ENCODE assay signal across 1 cellular context in the genomic region with DNA sequence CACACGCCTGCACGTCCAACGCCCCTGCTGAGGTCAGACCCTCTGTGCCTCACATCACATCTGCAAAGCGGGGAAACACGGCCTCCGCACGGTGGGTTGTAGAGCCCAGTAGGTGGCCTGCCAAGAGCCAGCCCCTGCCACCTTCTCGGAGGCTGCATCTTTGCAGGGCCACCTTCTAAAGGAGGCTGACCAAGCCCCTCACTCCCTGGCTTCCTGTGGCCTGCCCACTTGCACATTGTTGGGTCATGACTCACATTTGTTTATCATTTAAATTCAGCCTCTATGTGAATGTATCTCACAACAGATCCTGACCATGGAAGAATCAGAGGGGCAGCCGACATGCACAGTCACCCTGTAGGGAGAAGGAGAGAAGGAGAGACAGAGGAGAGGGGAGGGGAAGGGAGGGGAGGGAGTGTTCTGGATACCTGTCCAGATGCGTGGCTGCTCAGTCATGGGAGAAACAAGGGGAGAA.
TF ChIP-seq lines count a peak whose summit lies in the region.

No MANE protein-coding gene starts in this region.

TF ChIP-seq in GM23338, 12 proteins besides CTCF, POLR2A, EP300 and RAD21 (continued from another document):
- TF ChIP-seq ETS1 (IDR thresholded peaks at IDR 0.05), result no peak
- TF ChIP-seq ZNF331 (CRISPR knock-in tag; IDR thresholded peaks at IDR 0.05; ENCODE audit: low read depth), result no peak
- TF ChIP-seq, protein P1, sequence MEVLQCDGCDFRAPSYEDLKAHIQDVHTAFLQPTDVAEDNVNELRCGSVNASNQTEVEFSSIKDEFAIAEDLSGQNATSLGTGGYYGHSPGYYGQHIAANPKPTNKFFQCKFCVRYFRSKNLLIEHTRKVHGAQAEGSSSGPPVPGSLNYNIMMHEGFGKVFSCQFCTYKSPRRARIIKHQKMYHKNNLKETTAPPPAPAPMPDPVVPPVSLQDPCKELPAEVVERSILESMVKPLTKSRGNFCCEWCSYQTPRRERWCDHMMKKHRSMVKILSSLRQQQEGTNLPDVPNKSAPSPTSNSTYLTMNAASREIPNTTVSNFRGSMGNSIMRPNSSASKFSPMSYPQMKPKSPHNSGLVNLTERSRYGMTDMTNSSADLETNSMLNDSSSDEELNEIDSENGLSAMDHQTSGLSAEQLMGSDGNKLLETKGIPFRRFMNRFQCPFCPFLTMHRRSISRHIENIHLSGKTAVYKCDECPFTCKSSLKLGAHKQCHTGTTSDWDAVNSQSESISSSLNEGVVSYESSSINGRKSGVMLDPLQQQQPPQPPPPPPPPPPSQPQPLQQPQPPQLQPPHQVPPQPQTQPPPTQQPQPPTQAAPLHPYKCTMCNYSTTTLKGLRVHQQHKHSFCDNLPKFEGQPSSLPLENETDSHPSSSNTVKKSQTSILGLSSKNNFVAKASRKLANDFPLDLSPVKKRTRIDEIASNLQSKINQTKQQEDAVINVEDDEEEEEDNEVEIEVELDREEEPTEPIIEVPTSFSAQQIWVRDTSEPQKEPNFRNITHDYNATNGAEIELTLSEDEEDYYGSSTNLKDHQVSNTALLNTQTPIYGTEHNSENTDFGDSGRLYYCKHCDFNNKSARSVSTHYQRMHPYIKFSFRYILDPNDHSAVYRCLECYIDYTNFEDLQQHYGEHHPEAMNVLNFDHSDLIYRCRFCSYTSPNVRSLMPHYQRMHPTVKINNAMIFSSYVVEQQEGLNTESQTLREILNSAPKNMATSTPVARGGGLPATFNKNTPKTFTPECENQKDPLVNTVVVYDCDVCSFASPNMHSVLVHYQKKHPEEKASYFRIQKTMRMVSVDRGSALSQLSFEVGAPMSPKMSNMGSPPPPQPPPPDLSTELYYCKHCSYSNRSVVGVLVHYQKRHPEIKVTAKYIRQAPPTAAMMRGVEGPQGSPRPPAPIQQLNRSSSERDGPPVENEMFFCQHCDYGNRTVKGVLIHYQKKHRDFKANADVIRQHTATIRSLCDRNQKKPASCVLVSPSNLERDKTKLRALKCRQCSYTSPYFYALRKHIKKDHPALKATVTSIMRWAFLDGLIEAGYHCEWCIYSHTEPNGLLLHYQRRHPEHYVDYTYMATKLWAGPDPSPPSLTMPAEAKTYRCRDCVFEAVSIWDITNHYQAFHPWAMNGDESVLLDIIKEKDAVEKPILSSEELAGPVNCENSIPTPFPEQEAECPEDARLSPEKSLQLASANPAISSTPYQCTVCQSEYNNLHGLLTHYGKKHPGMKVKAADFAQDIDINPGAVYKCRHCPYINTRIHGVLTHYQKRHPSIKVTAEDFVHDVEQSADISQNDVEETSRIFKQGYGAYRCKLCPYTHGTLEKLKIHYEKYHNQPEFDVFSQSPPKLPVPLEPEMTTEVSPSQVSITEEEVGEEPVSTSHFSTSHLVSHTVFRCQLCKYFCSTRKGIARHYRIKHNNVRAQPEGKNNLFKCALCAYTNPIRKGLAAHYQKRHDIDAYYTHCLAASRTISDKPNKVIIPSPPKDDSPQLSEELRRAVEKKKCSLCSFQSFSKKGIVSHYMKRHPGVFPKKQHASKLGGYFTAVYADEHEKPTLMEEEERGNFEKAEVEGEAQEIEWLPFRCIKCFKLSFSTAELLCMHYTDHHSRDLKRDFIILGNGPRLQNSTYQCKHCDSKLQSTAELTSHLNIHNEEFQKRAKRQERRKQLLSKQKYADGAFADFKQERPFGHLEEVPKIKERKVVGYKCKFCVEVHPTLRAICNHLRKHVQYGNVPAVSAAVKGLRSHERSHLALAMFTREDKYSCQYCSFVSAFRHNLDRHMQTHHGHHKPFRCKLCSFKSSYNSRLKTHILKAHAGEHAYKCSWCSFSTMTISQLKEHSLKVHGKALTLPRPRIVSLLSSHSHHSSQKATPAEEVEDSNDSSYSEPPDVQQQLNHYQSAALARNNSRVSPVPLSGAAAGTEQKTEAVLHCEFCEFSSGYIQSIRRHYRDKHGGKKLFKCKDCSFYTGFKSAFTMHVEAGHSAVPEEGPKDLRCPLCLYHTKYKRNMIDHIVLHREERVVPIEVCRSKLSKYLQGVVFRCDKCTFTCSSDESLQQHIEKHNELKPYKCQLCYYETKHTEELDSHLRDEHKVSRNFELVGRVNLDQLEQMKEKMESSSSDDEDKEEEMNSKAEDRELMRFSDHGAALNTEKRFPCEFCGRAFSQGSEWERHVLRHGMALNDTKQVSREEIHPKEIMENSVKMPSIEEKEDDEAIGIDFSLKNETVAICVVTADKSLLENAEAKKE (CRISPR knock-in tag; IDR thresholded peaks at IDR 0.05), result no peak
- TF ChIP-seq JUNB (IDR thresholded peaks at IDR 0.05; ENCODE audit: unreplicated experiment), result no peak
- no peak for TF ChIP-seq STAT1 (IDR thresholded peaks at IDR 0.05; ENCODE audit: unreplicated experiment)
- TF ChIP-seq ZNF114 (CRISPR knock-in tag; IDR thresholded peaks at IDR 0.05), result no peak
- TF ChIP-seq NANOG (IDR thresholded peaks at IDR 0.05; ENCODE audit: borderline replicate concordance), result no peak
- no peak for TF ChIP-seq POLR2AphosphoS5 (IDR thresholded peaks at IDR 0.05; ENCODE audit: low read depth)
- TF ChIP-seq EZH2 (IDR thresholded peaks at IDR 0.05; ENCODE audit: low read depth, unreplicated experiment), result no peak
